23 cellular contexts compared by ENCODE assay signal in genomic region chr12:76739896-76740295, GRCh38. TPM values are rescaled to one million over a fixed set of nuclear protein-coding genes. Genes with fewer than 3 reads are reported as not detected.
DNase-seq lines count a peak whose midpoint lies in the region; ATAC-seq and TF ChIP-seq lines count a peak whose summit lies in the region.
"Had no signal": no experiment of that assay in that cellular context is flagged by ENCODE, and none has a peak within 500 bp of the region (broad histone marks: within the 10 kb centered on the region; RNA-seq: fewer than 3 reads in every experiment).

No MANE protein-coding gene starts in this region.

- peaks cover 7% of the 10 kb centered on the region; the same call in 1 of the 3 replicates for H3K4me1 Mint-ChIP-seq in GM23338
- H3K4me1 Mint-ChIP-seq: CD8-positive, alpha-beta memory T cell had no signal

- H3K4me3 Mint-ChIP-seq in GM23338, result no peak overlapping the region
- H3K4me3 Mint-ChIP-seq: CD14-positive monocyte; CD4-positive, alpha-beta T cell; CD8-positive, alpha-beta memory T cell; HFFc6 had no signal

- CTCF ChIA-PET in PC-3 (lab: Charles Lee), result no interaction called here

- TF ChIP-seq CTCF in GM23338 (conservative IDR thresholded peaks at IDR 0.05; ENCODE audit: low read depth in 2 of 2) (no peak), PC-3 (conservative IDR thresholded peaks at IDR 0.05; ENCODE audit: low read depth, low read length) (no peak)

- no peaks in the 10 kb centered on the region for H3K79me2 ChIP-seq in GM23338 (replicated peaks; ENCODE audit: insufficient read depth)
- H3K79me2 ChIP-seq in PC-3 (ENCODE audit: low read length), result no peaks in the 10 kb centered on the region

- DNase-seq in SHP77 treated with DMSO at 0.1 percent for 48 hours (lab: John Stamatoyannopoulos, UW) (peak; percentile 1), SHP77 (lab: John Stamatoyannopoulos, UW) (no peak), GM23338 (ENCODE audit: low spot score) (no peak), PC-3 (no peak), left ventricle myocardium superior (no peak), NCI-H1417 (lab: John Stamatoyannopoulos, UW) (no peak)
- DNase-seq: 8988T; ACHN; AML-193; BE2C; CD4-positive, alpha-beta T cell; CD8-positive, alpha-beta memory T cell; DMS 273 treated with DMSO at 0.1 percent for 48 hours; DMS79; EL; GDM1; GOT3; HFFc6 had no signal

- H3K36me3 ChIP-seq in GM23338 (ENCODE audit: insufficient read depth), result peaks cover 17% of the 10 kb centered on the region
- H3K36me3 ChIP-seq in PC-3 (ENCODE audit: low read depth, low read length), result no peaks in the 10 kb centered on the region
- H3K36me3 ChIP-seq: BE2C; BLaER1 treated with 17β-estradiol and CSF1 and Interleukin-3, amounts not matched to agents 10 nM and 100 nM; HAP-1 had no signal

- H3K9ac ChIP-seq in PC-3 (ENCODE audit: low read length), result no peak overlapping the region
- H3K9ac ChIP-seq: BLaER1 treated with 17β-estradiol and CSF1 and Interleukin-3, amounts not matched to agents 10 nM and 100 nM had no signal

- H3K9me3 Mint-ChIP-seq in GM23338, result peaks cover 43% of the 10 kb centered on the region

- ATAC-seq in GM23338 (no peak), PC-3 (no peak), left ventricle myocardium superior (no peak)
- ATAC-seq: A549, GM12878 had no signal

- no peak overlapping the region for H3K27ac ChIP-seq in GM23338 (ENCODE audit: low read depth)
- no peak overlapping the region for H3K27ac ChIP-seq in PC-3 (ENCODE audit: low read length)
- H3K27ac ChIP-seq: A549; BLaER1 treated with 17β-estradiol and CSF1 and Interleukin-3, amounts not matched to agents 10 nM and 100 nM had no signal

- H3K4me1 ChIP-seq in GM23338 (ENCODE audit: insufficient read depth) (no peaks in the 10 kb centered on the region), PC-3 (ENCODE audit: insufficient read depth, low read length) (no peaks in the 10 kb centered on the region)
- H3K4me1 ChIP-seq: A549, BE2C, HAP-1 had no signal

- peaks cover 44% of the 10 kb centered on the region for H3K36me3 Mint-ChIP-seq in GM23338 (ENCODE audit: low read depth)
- H3K36me3 Mint-ChIP-seq: CD14-positive monocyte had no signal

- H3K4me2 ChIP-seq in GM23338, result no peak overlapping the region
- H3K4me2 ChIP-seq in PC-3 (ENCODE audit: low read length), result no peak overlapping the region
- H3K4me2 ChIP-seq: A549; BLaER1 treated with 17β-estradiol and CSF1 and Interleukin-3, amounts not matched to agents 10 nM and 100 nM had no signal

- no peaks in the 10 kb centered on the region for H3K27me3 ChIP-seq in GM23338 (ENCODE audit: insufficient read depth)
- no peaks in the 10 kb centered on the region for H3K27me3 ChIP-seq in PC-3 (ENCODE audit: low read length)
- H3K27me3 ChIP-seq: BE2C; BLaER1 treated with 17β-estradiol and CSF1 and Interleukin-3, amounts not matched to agents 10 nM and 100 nM had no signal

- H4K20me1 ChIP-seq in GM23338 (replicated peaks; ENCODE audit: insufficient read depth) (no peaks in the 10 kb centered on the region), PC-3 (ENCODE audit: low read length) (no peaks in the 10 kb centered on the region)
- H4K20me1 ChIP-seq: BLaER1 treated with 17β-estradiol and CSF1 and Interleukin-3, amounts not matched to agents 10 nM and 100 nM had no signal

- intact Hi-C loops in PC-3 (cut with micrococcal nuclease), result no loop called here
- intact Hi-C loops in left ventricle myocardium superior (cut with micrococcal nuclease), result no loop called here

- H3K27ac Mint-ChIP-seq in GM23338, result no peak overlapping the region
- H3K27ac Mint-ChIP-seq: CD14-positive monocyte; CD4-positive, alpha-beta T cell; HFFc6 had no signal

- H3F3A ChIP-seq in GM23338 (replicated peaks; ENCODE audit: low read depth) (no peaks in the 10 kb centered on the region), PC-3 (ENCODE audit: low read length, unreplicated experiment) (no peaks in the 10 kb centered on the region)

- no peak overlapping the region for H3K4me3 ChIP-seq in GM23338
- H3K4me3 ChIP-seq in PC-3 (ENCODE audit: low read length), result no peak overlapping the region
- H3K4me3 ChIP-seq: A549; BLaER1 treated with 17β-estradiol and CSF1 and Interleukin-3, amounts not matched to agents 10 nM and 100 nM; GM12878; HAP-1 had no signal

- H2AFZ ChIP-seq in GM23338, result peak overlapping the region; percentile 91
- H2AFZ ChIP-seq in PC-3 (ENCODE audit: low read length), result peak overlapping the region; percentile 40; the same call in 1 of the 2 replicates

- H3K9me2 ChIP-seq in GM23338 (ENCODE audit: insufficient read depth) (no peaks in the 10 kb centered on the region), PC-3 (replicated peaks; ENCODE audit: low read length) (no peaks in the 10 kb centered on the region)

- H3K27me3 Mint-ChIP-seq in GM23338 (ENCODE audit: insufficient read depth, low read depth, poor library complexity), result peaks cover 3% of the 10 kb centered on the region

- BruUV-seq in PC-3 (replicated peaks; lab: Mats Ljungman, UMichigan), result no TSS peak

- H3K9me3 ChIP-seq in PC-3 (ENCODE audit: low read length), result no peaks in the 10 kb centered on the region
- H3K9me3 ChIP-seq: BE2C, HAP-1 had no signal

- POLR2A ChIA-PET in PC-3 (lab: Charles Lee; ENCODE audit: unreplicated experiment), result no interaction called here

TF ChIP-seq in GM23338, 12 proteins besides CTCF, POLR2A, EP300 and RAD21 (continues in another document):
- TF ChIP-seq NANOG (IDR thresholded peaks at IDR 0.05; ENCODE audit: borderline replicate concordance) (no peak), STAT1 (IDR thresholded peaks at IDR 0.05; ENCODE audit: unreplicated experiment) (no peak), ZNF462 (CRISPR knock-in tag; IDR thresholded peaks at IDR 0.05) (no peak), ZNF114 (CRISPR knock-in tag; IDR thresholded peaks at IDR 0.05) (no peak), EZH2phosphoT487 (IDR thresholded peaks at IDR 0.05; ENCODE audit: unreplicated experiment) (no peak), EZH2 (IDR thresholded peaks at IDR 0.05; ENCODE audit: low read depth, unreplicated experiment) (no peak), ZNF331 (CRISPR knock-in tag; IDR thresholded peaks at IDR 0.05; ENCODE audit: low read depth) (no peak), CREB1 (CRISPR knock-in tag; IDR thresholded peaks at IDR 0.05; ENCODE audit: low read depth) (no peak)

RNA-seq across cellular contexts. Expression of gene ZDHHC17, which starts 24.0 kb away (rescaled TPM):
- total RNA-seq in GM23338 (2014; rRNA removed; shearing (Covaris generic)), result 42.4 and 43.5 TPM in 2 replicates
- 12.6 and 15.7 TPM in 2 replicates for polyA plus RNA-seq in GM23338 (2016; fragmentation: Nextera tagmentation; extraction: Ambion mirVana)
- total RNA-seq in PC-3 (2014; rRNA removed), result 35.3 and 42.4 TPM in 2 replicates
- total RNA-seq in left ventricle myocardium superior, result 22.2 TPM
